Comparison of ENCODE assay signal across 10 cellular contexts in genomic region chr4:51895158-51895557, GRCh38. TPM values are rescaled to one million over a fixed set of nuclear protein-coding genes. Genes with fewer than 3 reads are reported as not detected.
DNase-seq lines count a peak whose midpoint lies in the region; ATAC-seq and TF ChIP-seq lines count a peak whose summit lies in the region.
"Had no signal": no experiment of that assay in that cellular context is flagged by ENCODE, and none has a peak within 500 bp of the region (broad histone marks: within the 10 kb centered on the region; RNA-seq: fewer than 3 reads in every experiment).

No MANE protein-coding gene starts in this region.

- no peaks in the 10 kb centered on the region for H4K20me1 ChIP-seq in GM23248 (ENCODE audit: insufficient read depth)

- H3F3A ChIP-seq in GM23248 (ENCODE audit: insufficient read depth): no peaks in the 10 kb centered on the region

- CTCF ChIA-PET in CD8-positive, alpha-beta memory T cell (lab: Charles Lee): interaction anchor here (0.8 to 2.1 kb wide), 6 partner anchors 8 to 131 kb away, joined by 3 to 5 read pairs (median 4); no protein-coding TSS in a partner anchor

- H3K27me3 ChIP-seq in GM06990 (replicated peaks; ENCODE audit: control insufficient read depth, insufficient read depth, low read length) (no peaks in the 10 kb centered on the region), GM23248 (replicated peaks; ENCODE audit: insufficient read depth) (no peaks in the 10 kb centered on the region)
- no peaks in the 10 kb centered on the region for H3K27me3 ChIP-seq in CD8-positive, alpha-beta memory T cell (ENCODE audit: insufficient read depth, low read length, poor library complexity, severe bottlenecking)
- H3K27me3 ChIP-seq: pancreas had no signal

- H3K4me1 ChIP-seq in GM23248 (ENCODE audit: insufficient read depth): peaks cover 12% of the 10 kb centered on the region
- no peaks in the 10 kb centered on the region for H3K4me1 ChIP-seq in CD8-positive, alpha-beta memory T cell (ENCODE audit: insufficient read depth, low read length)
- H3K4me1 ChIP-seq: pancreas had no signal

- H3K4me2 ChIP-seq in GM23248 (ENCODE audit: unreplicated experiment): no peak overlapping the region

- no peak overlapping the region for H3K27ac ChIP-seq in GM23248
- no peak overlapping the region for H3K27ac ChIP-seq in CD8-positive, alpha-beta memory T cell (ENCODE audit: low read depth, low read length)
- H3K27ac ChIP-seq: pancreas had no signal

- H3K36me3 Mint-ChIP-seq in CD8-positive, alpha-beta memory T cell: peaks cover 0 to 60% (median 20%) of the 10 kb centered on the region in 3 donors

- POLR2A ChIA-PET in CD8-positive, alpha-beta memory T cell (lab: Charles Lee): no interaction called here

- no peak overlapping the region for H3K4me3 Mint-ChIP-seq in CD8-positive, alpha-beta memory T cell
- H3K4me3 Mint-ChIP-seq: CD4-positive, CD25-positive, alpha-beta regulatory T cell had no signal

- H3K4me3 ChIP-seq in GM06990 (replicated peaks; ENCODE audit: low read depth, low read length) (no peak overlapping the region), astrocyte of the spinal cord (ENCODE audit: low read depth, low read length) (no peak overlapping the region), GM23248 (no peak overlapping the region)
- no peak overlapping the region for H3K4me3 ChIP-seq in CD8-positive, alpha-beta memory T cell (ENCODE audit: low read length)
- H3K4me3 ChIP-seq: pancreas had no signal

- H3K4me1 Mint-ChIP-seq in CD8-positive, alpha-beta memory T cell: peaks cover 0 to 5% (median 0%) of the 10 kb centered on the region in 3 donors

- no peaks in the 10 kb centered on the region for H3K9me3 Mint-ChIP-seq in CD8-positive, alpha-beta memory T cell
- H3K9me3 Mint-ChIP-seq: CD4-positive, CD25-positive, alpha-beta regulatory T cell had no signal

- H3K9ac ChIP-seq in GM23248: no peak overlapping the region

- WGBS in GM23248 (ENCODE audit: low coverage in 1 of 2, low lambda C conversion rate in 2 of 2, missing lambda C conversion rate in 2 of 2), 2 experiments: 86 to 96% methylated on average over 3 of the region's 3 CpGs

- H3K9me3 ChIP-seq in GM23248 (ENCODE audit: low read depth): no peaks in the 10 kb centered on the region
- H3K9me3 ChIP-seq in CD8-positive, alpha-beta memory T cell (ENCODE audit: low read length): no peaks in the 10 kb centered on the region
- H3K9me3 ChIP-seq: pancreas had no signal

- peak overlapping the region in 1 of 8 donors; percentile 65 for H3K27ac Mint-ChIP-seq in CD8-positive, alpha-beta memory T cell

- no peak overlapping the region for H2AFZ ChIP-seq in GM23248

- no peaks in the 10 kb centered on the region for H3K27me3 Mint-ChIP-seq in CD8-positive, alpha-beta memory T cell
- H3K27me3 Mint-ChIP-seq: CD4-positive, CD25-positive, alpha-beta regulatory T cell had no signal

- in situ Hi-C loops in astrocyte of the spinal cord (cut with HindIII; ENCODE audit: low sequenced_read_pairs) (no loop called here), GM23248 (cut with MboI) (loop anchor here (10.0 kb wide), 1 partner anchor 130 kb away; the partner anchor contains the start of gene LRRC66)

- peak; percentile 47 for ATAC-seq in GM19351 (IDR thresholded peaks at IDR 0.05; ENCODE audit: unreplicated experiment)
- peak; percentile 63 for ATAC-seq in HG02981 (IDR thresholded peaks at IDR 0.05; ENCODE audit: unreplicated experiment)

- H3K79me2 ChIP-seq in GM23248 (ENCODE audit: insufficient read depth): no peaks in the 10 kb centered on the region; the same call in 1 of the 2 replicates

- DNase-seq in GM06990 (ENCODE audit: extremely low read depth, insufficient read length) (peak; percentile 20), astrocyte of the spinal cord (ENCODE audit: low read depth, low spot score) (no peak), GM23248 (no peak), DMS114 treated with DMSO at 0.1 percent for 48 hours (lab: John Stamatoyannopoulos, UW; ENCODE audit: unreplicated experiment) (no peak), SK-N-DZ (ENCODE audit: low spot score) (no peak)
- no peak for DNase-seq in CD8-positive, alpha-beta memory T cell

- H3K9me2 ChIP-seq in GM23248 (ENCODE audit: insufficient read depth): no peaks in the 10 kb centered on the region

- peaks cover 4% of the 10 kb centered on the region for H3K36me3 ChIP-seq in GM06990 (ENCODE audit: control insufficient read depth, insufficient read depth, low read length)
- peaks cover 34% of the 10 kb centered on the region for H3K36me3 ChIP-seq in GM23248 (ENCODE audit: low read depth)
- peaks cover 5% of the 10 kb centered on the region for H3K36me3 ChIP-seq in CD8-positive, alpha-beta memory T cell (ENCODE audit: insufficient read depth, low read length)

- TF ChIP-seq CTCF in GM06990 (IDR thresholded peaks at IDR 0.05; ENCODE audit: insufficient read depth, low read length, poor library complexity, severe bottlenecking) (no peak), astrocyte of the spinal cord (IDR thresholded peaks at IDR 0.05; ENCODE audit: low read depth, low read length) (peak; percentile 0)

RNA-seq across cellular contexts. Expression of gene DCUN1D4, which starts 52.2 kb away (rescaled TPM):
- 33.2 and 47.9 TPM in 2 replicates for total RNA-seq in GM23248 (2014; rRNA removed; shearing (Covaris generic))
- polyA plus RNA-seq in GM23248 (2016; fragmentation: Nextera tagmentation; extraction: Ambion mirVana): 46.8 TPM in 2 replicates
- 10 to 100 TPM; 24.6 to 27.0 TPM for total RNA-seq in CD8-positive, alpha-beta memory T cell
- 10.3 TPM for polyA plus RNA-seq in CD8-positive, alpha-beta memory T cell
- polyA plus RNA-seq in SK-N-DZ (2014; cell fraction: cytosol; rRNA removed): 34.3 and 34.7 TPM in 2 replicates
- 93.5 and 120 TPM in 2 replicates for polyA plus RNA-seq in SK-N-DZ (2014; cell fraction: nucleus; rRNA removed)
